Comparison of ENCODE assay signal across 9 cellular contexts in the genomic region with DNA sequence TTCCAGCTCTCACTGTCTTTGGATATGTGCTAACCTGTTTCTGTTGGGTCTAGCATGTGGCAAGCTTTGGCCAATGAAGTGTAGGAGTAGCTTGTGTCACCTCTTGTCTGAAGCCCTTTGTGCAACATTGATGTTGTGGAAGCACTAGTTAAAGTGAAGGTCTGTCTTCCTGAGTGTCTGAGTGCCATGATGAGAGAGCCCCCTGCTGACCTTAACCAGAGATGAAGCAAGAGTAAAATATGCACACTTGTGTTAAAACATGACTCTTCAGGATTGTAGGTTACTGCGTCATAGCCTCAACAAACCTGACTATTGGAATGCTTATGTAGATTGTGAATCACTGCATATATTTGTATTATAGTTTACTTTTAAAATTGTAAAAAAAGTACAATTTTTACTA.
A peak's percentile ranks its signal among the peaks of the same experiment; 100 is the strongest.
DNase-seq lines count a peak whose midpoint lies in the region; ATAC-seq and TF ChIP-seq lines count a peak whose summit lies in the region.
"Had no signal": no experiment of that assay in that cellular context is flagged by ENCODE, and none has a peak within 500 bp of the region (broad histone marks: within the 10 kb centered on the region; RNA-seq: fewer than 3 reads in every experiment).

No MANE protein-coding gene starts in this region.

- in situ Hi-C loops in Panc1 (cut with HindIII; ENCODE audit: low pct_unique_long_range_greater_than_20kb, low sequenced_read_pairs), result no loop called here

- no peak overlapping the region for H3K4me3 Mint-ChIP-seq in activated naive CD4-positive, alpha-beta T cell treated with anti-CD3 and anti-CD28 coated beads for 36 hours
- no peak overlapping the region for H3K4me3 Mint-ChIP-seq in type B pancreatic cell

- no peak for TF ChIP-seq EP300 in ovary (IDR thresholded peaks at IDR 0.05)

- WGBS in ovary, 3 donors, result 77 to 84% (median 83%) methylated on average over 1 of the region's 1 CpG

- H3K27me3 ChIP-seq in Panc1 (ENCODE audit: control insufficient read depth, insufficient read depth, low read length) (no peaks in the 10 kb centered on the region), ovary (no peaks in the 10 kb centered on the region)

- no peaks in the 10 kb centered on the region for H3K4me1 ChIP-seq in Panc1 (ENCODE audit: control insufficient read depth, insufficient read depth, low read length)
- no peaks in the 10 kb centered on the region for H3K4me1 ChIP-seq in ovary (ENCODE audit: insufficient read depth)

- H3K27ac ChIP-seq in Panc1 (ENCODE audit: low read length), result no peak overlapping the region
- no peak overlapping the region for H3K27ac ChIP-seq in ovary

- no peak for TF ChIP-seq POLR2A in ovary (IDR thresholded peaks at IDR 0.05)

- DNase-seq in activated naive CD4-positive, alpha-beta T cell treated with anti-CD3 and anti-CD28 coated beads for 36 hours, result peak; percentile 5
- DNase-seq in activated naive CD4-positive, alpha-beta T cell (lab: John Stamatoyannopoulos, UW), result no peak
- DNase-seq in Panc1 (ENCODE audit: low read depth, low spot score), result no peak
- DNase-seq in foreskin melanocyte, result peak; percentile 58
- no peak for DNase-seq in type B pancreatic cell (ENCODE audit: extremely low spot score, unreplicated experiment)
- no peak for DNase-seq in ovary
- DNase-seq: NCI-H2171 had no signal

- no peak overlapping the region for H3K27ac Mint-ChIP-seq in activated naive CD4-positive, alpha-beta T cell treated with anti-CD3 and anti-CD28 coated beads for 36 hours
- H3K27ac Mint-ChIP-seq in type B pancreatic cell, result no peak overlapping the region

- no TSS peak for BruUV-seq in Panc1 (replicated peaks; lab: Mats Ljungman, UMichigan)

- CTCF ChIA-PET in activated naive CD4-positive, alpha-beta T cell treated with anti-CD3 and anti-CD28 coated beads for 36 hours (lab: Charles Lee), result interaction anchor here (0.8 kb wide), 1 partner anchor 104 kb away, joined by 3 read pairs; a partner anchor contains a TSS
- CTCF ChIA-PET in Panc1 (lab: Charles Lee), result interaction anchor here (0.6 kb wide), 1 partner anchor 11 kb away, joined by 4 read pairs; no protein-coding TSS in a partner anchor

- ATAC-seq in Panc1, result no peak
- ATAC-seq in GM21619 (IDR thresholded peaks at IDR 0.05; ENCODE audit: unreplicated experiment), result no peak
- no peak for ATAC-seq in GM19023 (IDR thresholded peaks at IDR 0.05; ENCODE audit: unreplicated experiment)

- no peaks in the 10 kb centered on the region for H3K27me3 Mint-ChIP-seq in activated naive CD4-positive, alpha-beta T cell treated with anti-CD3 and anti-CD28 coated beads for 36 hours (ENCODE audit: low read depth)
- H3K27me3 Mint-ChIP-seq in type B pancreatic cell, result no peaks in the 10 kb centered on the region

- TF ChIP-seq CTCF in Panc1 (IDR thresholded peaks at IDR 0.05), result peak; percentile 21; the same call in 1 of the 2 replicates
- TF ChIP-seq CTCF in type B pancreatic cell (conservative IDR thresholded peaks at IDR 0.05), result peak; percentile 60
- no peak for TF ChIP-seq CTCF in ovary (IDR thresholded peaks at IDR 0.05)

- POLR2A ChIA-PET in Panc1 (lab: Charles Lee), result no interaction called here

- H3K9me3 Mint-ChIP-seq in activated naive CD4-positive, alpha-beta T cell treated with anti-CD3 and anti-CD28 coated beads for 36 hours, result no peaks in the 10 kb centered on the region
- no peaks in the 10 kb centered on the region for H3K9me3 Mint-ChIP-seq in type B pancreatic cell

- H3K9me3 ChIP-seq in Panc1 (ENCODE audit: control insufficient read depth, insufficient read depth, low read depth, low read length) (no peaks in the 10 kb centered on the region), ovary (no peaks in the 10 kb centered on the region)

- H3K36me3 ChIP-seq in Panc1 (ENCODE audit: control insufficient read depth, insufficient read depth, low read length) (no peaks in the 10 kb centered on the region), ovary (no peaks in the 10 kb centered on the region)

- H3K4me1 Mint-ChIP-seq in activated naive CD4-positive, alpha-beta T cell treated with anti-CD3 and anti-CD28 coated beads for 36 hours (ENCODE audit: low read depth), result no peaks in the 10 kb centered on the region
- H3K4me1 Mint-ChIP-seq in type B pancreatic cell (ENCODE audit: unreplicated experiment), result no peaks in the 10 kb centered on the region

- H3K4me3 ChIP-seq in Panc1 (ENCODE audit: low read depth in 2 of 2, low read length in 2 of 2) (no peak overlapping the region), ovary (no peak overlapping the region)

- no peaks in the 10 kb centered on the region for H3K36me3 Mint-ChIP-seq in activated naive CD4-positive, alpha-beta T cell treated with anti-CD3 and anti-CD28 coated beads for 36 hours (ENCODE audit: low read depth)
- no peaks in the 10 kb centered on the region for H3K36me3 Mint-ChIP-seq in type B pancreatic cell

- intact Hi-C loops in activated naive CD4-positive, alpha-beta T cell treated with anti-CD3 and anti-CD28 coated beads for 36 hours (cut with micrococcal nuclease), result loop anchor here (1.0 kb wide), 2 partner anchors 99 to 103 kb away; no protein-coding TSS in a partner anchor
- intact Hi-C loops in Panc1 (cut with micrococcal nuclease; ENCODE audit: unreplicated experiment) (loop anchor here (10.0 kb wide), 1 partner anchor 87 kb away; no protein-coding TSS in a partner anchor), ovary (cut with DNase I) (no loop called here)

Comparison
In these comparisons a context has a peak if more than half of its experiments do, and no peak if none do; other contexts are left out.
1. DNase-seq: peak in activated naive CD4-positive, alpha-beta T cell treated with anti-CD3 and anti-CD28 coated beads for 36 hours (single experiment) and foreskin melanocyte (single experiment); none in activated naive CD4-positive, alpha-beta T cell (0 of 4), Panc1 (single experiment), type B pancreatic cell (single experiment) and ovary (0 of 5).
2. CTCF ChIP-seq: peak in Panc1 (single experiment) and type B pancreatic cell (single experiment); none in ovary (0 of 3).
3. intact Hi-C loops: an anchor here in activated naive CD4-positive, alpha-beta T cell treated with anti-CD3 and anti-CD28 coated beads for 36 hours (1.0 kb wide) and Panc1 (10.0 kb wide); none called in ovary.